ENCODE assay signal across 1 cellular context in the genomic region with DNA sequence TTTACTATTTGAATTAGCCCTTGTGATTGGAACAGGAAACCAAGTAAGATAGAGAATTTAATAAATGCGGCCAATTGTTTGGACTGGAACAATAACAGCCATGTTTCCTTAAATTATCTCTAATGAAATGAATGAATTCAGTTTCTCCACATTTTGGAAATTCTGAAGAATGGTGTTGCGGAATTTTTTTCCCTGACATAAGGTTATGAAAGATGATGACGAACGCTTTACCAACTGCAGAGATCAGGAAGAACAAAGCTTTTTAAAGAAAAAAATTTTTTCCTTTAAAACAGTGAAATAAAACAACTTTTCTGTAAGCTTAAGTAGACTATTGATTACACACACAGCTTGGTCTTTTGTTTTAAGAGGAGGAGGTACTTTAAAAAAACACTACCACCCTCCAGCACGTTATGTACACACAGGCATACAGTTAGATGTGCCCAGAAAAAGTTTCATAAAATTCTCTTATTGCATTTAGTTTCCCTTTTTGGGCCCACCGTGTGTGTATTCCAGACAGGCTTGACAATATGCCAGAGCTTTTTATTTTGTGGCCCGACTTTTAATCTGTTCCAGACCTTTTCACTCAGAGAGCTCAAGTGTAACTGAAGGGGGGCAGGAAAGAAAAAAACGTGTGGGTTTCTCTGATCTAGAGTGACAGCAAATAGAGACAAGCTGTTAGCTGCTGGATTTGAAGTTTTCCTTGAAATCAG.
TF ChIP-seq lines count a peak whose summit lies in the region.

No MANE protein-coding gene starts in this region.

TF ChIP-seq in SK-N-SH, 30 proteins besides CTCF, POLR2A, EP300 and RAD21 (continued from another document):
- TF ChIP-seq, protein P1, sequence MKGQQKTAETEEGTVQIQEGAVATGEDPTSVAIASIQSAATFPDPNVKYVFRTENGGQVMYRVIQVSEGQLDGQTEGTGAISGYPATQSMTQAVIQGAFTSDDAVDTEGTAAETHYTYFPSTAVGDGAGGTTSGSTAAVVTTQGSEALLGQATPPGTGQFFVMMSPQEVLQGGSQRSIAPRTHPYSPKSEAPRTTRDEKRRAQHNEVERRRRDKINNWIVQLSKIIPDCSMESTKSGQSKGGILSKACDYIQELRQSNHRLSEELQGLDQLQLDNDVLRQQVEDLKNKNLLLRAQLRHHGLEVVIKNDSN (IDR thresholded peaks at IDR 0.05; ENCODE audit: borderline replicate concordance, low read depth), result no peak
